In the genomic region with DNA sequence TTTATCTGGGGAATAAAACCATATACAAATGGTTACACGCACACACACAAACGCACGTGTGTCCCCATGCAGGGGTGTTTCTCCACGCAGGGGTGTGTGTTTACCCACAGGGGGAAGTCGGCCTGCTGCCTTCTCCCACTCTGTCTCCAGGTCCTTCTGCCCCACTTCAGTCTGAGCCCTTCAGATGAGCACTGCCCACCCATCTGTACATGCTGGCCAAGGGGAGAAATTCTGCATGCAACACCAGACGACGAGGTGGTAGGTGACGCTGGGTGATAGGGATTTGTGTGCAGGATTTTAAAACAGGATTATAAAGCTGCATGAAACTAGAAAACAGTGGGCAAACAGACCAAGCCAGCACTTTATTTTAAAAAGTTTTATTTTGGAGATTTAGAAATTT, we compare ENCODE assay signal across 20 cellular contexts.
"Had no signal": no experiment of that assay in that cellular context is flagged by ENCODE, and none has a peak within 500 bp of the region (broad histone marks: within the 10 kb centered on the region; RNA-seq: fewer than 3 reads in every experiment).

No MANE protein-coding gene starts in this region.

- H3K36me3 ChIP-seq: uterus had no signal

- H3K27me3 ChIP-seq: dorsolateral prefrontal cortex, heart left ventricle, pancreas, suprapubic skin, thyroid gland, upper lobe of left lung, uterus had no signal

- DNase-seq: dorsolateral prefrontal cortex; effector memory CD4-positive, alpha-beta T cell; heart left ventricle; hippocampal formation; kidney glomerular epithelial cell; mesendoderm; naive B cell; occipital lobe; pancreas; right cardiac atrium; stimulated activated CD4-positive, alpha-beta T cell treated with anti-CD3 and anti-CD28 coated beads, Interleukin-2, amount 100 ng/mL, for 48 hours; stimulated activated CD8-positive, alpha-beta memory T cell treated with anti-CD3 and anti-CD28 coated beads, Interleukin-4, amount 100 ng/mL, for 48 hours; stimulated activated naive CD8-positive, alpha-beta T cell treated with anti-CD3 and anti-CD28 coated beads, Interleukin-15, Interleukin-2, amounts not matched to agents 100 U/mL and 50 U/mL, for 24 hours; thyroid gland; upper lobe of left lung; uterus had no signal

- H3K4me3 ChIP-seq: dorsolateral prefrontal cortex, heart left ventricle, pancreas, smooth muscle cell, suprapubic skin, thyroid gland, upper lobe of left lung, uterus had no signal

- ATAC-seq: esophagus mucosa; heart left ventricle; pancreas; right cardiac atrium; stimulated activated effector memory CD8-positive, alpha-beta T cell treated with anti-CD3 and anti-CD28 coated beads, Interleukin-12 subunit alpha, Interleukin-12 subunit beta, amount 100 ng/mL, for 72 hours; stimulated activated naive CD8-positive, alpha-beta T cell treated with anti-CD3 and anti-CD28 coated beads, Interleukin-15, Interleukin-2, amounts not matched to agents 100 U/mL and 50 U/mL, for 24 hours had no signal

- H3K9me3 ChIP-seq: pancreas, suprapubic skin, thyroid gland, upper lobe of left lung had no signal

- H3K27ac ChIP-seq: heart left ventricle, pancreas, suprapubic skin, thyroid gland, upper lobe of left lung, uterus had no signal
